ENCODE assay signal across 1 cellular context in genomic region chr6:11012295-11012754, GRCh38.
TF ChIP-seq lines count a peak whose summit lies in the region.

No MANE protein-coding gene starts in this region.

TF ChIP-seq in HepG2, 621 proteins besides CTCF, POLR2A, EP300 and RAD21 (continued from another document):
- TF ChIP-seq TFE3 (CRISPR knock-in tag; IDR thresholded peaks at IDR 0.05) (peak; percentile 73; the same call in 1 of the 2 replicates), ZNF761 (CRISPR knock-in tag; conservative IDR thresholded peaks at IDR 0.05) (no peak), ZNF280D (CRISPR knock-in tag; IDR thresholded peaks at IDR 0.05) (no peak), NFIC (IDR thresholded peaks at IDR 0.05; ENCODE audit: low read length) (peak; percentile 95), SRF (IDR thresholded peaks at IDR 0.05; ENCODE audit: low read depth, low read length) (peak; percentile 83), FOXO1 (CRISPR knock-in tag; IDR thresholded peaks at IDR 0.05) (peak; percentile 93), MAFK (conservative IDR thresholded peaks at IDR 0.05 in 1 of 2, IDR thresholded peaks at IDR 0.05 in 1 of 2; ENCODE audit: low read length in 2 of 2) (peak in 1 of 2 experiments; percentile 40; a peak in 1 of 4 replicates), FOXC1 (CRISPR knock-in tag; IDR thresholded peaks at IDR 0.05; ENCODE audit: borderline replicate concordance) (no peak), ZBTB34 (CRISPR knock-in tag; IDR thresholded peaks at IDR 0.05) (peak; percentile 53; the same call in 1 of the 2 replicates), ZNF10 (CRISPR knock-in tag; IDR thresholded peaks at IDR 0.05; ENCODE audit: borderline replicate concordance, low read depth) (no peak), ZNF878 (CRISPR knock-in tag; IDR thresholded peaks at IDR 0.05) (peak; percentile 69; the same call in 1 of the 2 replicates), CHCHD3 (CRISPR knock-in tag; IDR thresholded peaks at IDR 0.05) (no peak), ZNF639 (CRISPR knock-in tag; conservative IDR thresholded peaks at IDR 0.05) (no peak), KLF9 (CRISPR knock-in tag; IDR thresholded peaks at IDR 0.05; ENCODE audit: low read depth) (0 out of 2 replicates have a peak, but pooled peaks have one; percentile 43), SAP130 (CRISPR knock-in tag; IDR thresholded peaks at IDR 0.05; ENCODE audit: low read depth) (peak; percentile 84; the same call in 1 of the 2 replicates), LCORL (IDR thresholded peaks at IDR 0.05) (peak; percentile 50; the same call in 1 of the 2 replicates), LCORL (CRISPR knock-in tag; IDR thresholded peaks at IDR 0.05) (peak; percentile 50; the same call in 1 of the 2 replicates), NR3C1 (CRISPR knock-in tag; IDR thresholded peaks at IDR 0.05) (no peak), CENPT (CRISPR knock-in tag; IDR thresholded peaks at IDR 0.05; ENCODE audit: low read depth) (no peak), ZNF577 (CRISPR knock-in tag; IDR thresholded peaks at IDR 0.05; ENCODE audit: borderline replicate concordance, low read depth) (no peak), NR2F2 (IDR thresholded peaks at IDR 0.05; ENCODE audit: borderline replicate concordance, low read depth) (peak; percentile 89), HDAC2 (CRISPR knock-in tag; IDR thresholded peaks at IDR 0.05) (peak; percentile 98), ZHX1 (CRISPR knock-in tag; IDR thresholded peaks at IDR 0.05; ENCODE audit: low read depth) (no peak), BRF2 (CRISPR knock-in tag; IDR thresholded peaks at IDR 0.05) (0 out of 2 replicates have a peak, but pooled peaks have one; percentile 31), RCOR2 (CRISPR knock-in tag; IDR thresholded peaks at IDR 0.05) (peak; percentile 78), ZNF550 (CRISPR knock-in tag; IDR thresholded peaks at IDR 0.05; ENCODE audit: borderline replicate concordance) (no peak), FOXK2 (IDR thresholded peaks at IDR 0.05) (peak; percentile 69; the same call in 1 of the 2 replicates), ZNF337 (CRISPR knock-in tag; IDR thresholded peaks at IDR 0.05; ENCODE audit: borderline replicate concordance, low read depth) (no peak), FOXP1 (IDR thresholded peaks at IDR 0.05) (peak; percentile 31; the same call in 1 of the 2 replicates), FOXP1 (CRISPR knock-in tag; IDR thresholded peaks at IDR 0.05) (peak; percentile 90), ZFY (CRISPR knock-in tag; IDR thresholded peaks at IDR 0.05) (peak; percentile 31; the same call in 1 of the 2 replicates), HMGXB3 (CRISPR knock-in tag; IDR thresholded peaks at IDR 0.05; ENCODE audit: borderline replicate concordance) (no peak), GABPA (IDR thresholded peaks at IDR 0.05; ENCODE audit: low read depth, low read length) (no peak), GABPA (CRISPR knock-in tag; IDR thresholded peaks at IDR 0.05; ENCODE audit: low read depth) (peak; percentile 40; the same call in 1 of the 2 replicates), ZNF792 (CRISPR knock-in tag; IDR thresholded peaks at IDR 0.05) (0 out of 2 replicates have a peak, but pooled peaks have one; percentile 74), SKI (IDR thresholded peaks at IDR 0.05; ENCODE audit: partially characterized antibody) (peak; percentile 38)
TF ChIP-seq in HepG2: peak in this region for 185.
